ENCODE assay signal across 1 cellular context in the genomic region with DNA sequence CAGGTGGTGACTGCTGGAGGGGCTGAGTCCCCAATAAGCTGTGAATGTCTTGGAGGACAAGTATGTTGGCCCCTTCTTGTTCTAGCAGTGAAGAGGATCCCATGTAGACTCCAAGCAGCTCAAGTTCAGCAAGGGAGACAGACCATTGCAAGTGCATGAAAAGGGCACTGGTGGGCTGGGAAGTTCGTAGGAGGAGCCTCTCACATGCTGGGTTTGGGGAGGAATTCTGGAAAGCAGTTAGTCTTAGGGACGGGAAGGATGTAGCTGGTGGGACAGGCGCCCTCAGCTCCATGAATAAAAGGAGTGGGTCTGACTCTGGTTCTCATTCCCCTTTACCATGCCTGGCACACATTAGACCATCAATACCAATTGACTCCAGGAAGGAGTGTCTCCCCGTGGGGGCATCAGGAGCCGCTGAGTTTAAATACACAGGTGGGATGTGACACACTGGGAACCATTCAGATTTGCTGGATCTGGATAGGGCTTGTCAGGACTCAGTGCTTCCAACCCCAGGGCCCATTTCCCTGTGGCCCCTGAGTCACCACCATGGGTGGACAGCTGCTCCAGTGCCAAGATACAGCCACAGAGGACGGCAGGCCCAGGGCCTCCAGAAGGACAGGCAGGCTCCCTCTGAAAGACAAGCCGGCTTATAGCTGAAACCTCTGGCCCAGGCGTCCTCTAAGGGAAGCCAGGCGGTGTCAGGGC.
TF ChIP-seq lines count a peak whose summit lies in the region.

No MANE protein-coding gene starts in this region.

TF ChIP-seq in GM23338, 12 proteins besides CTCF, POLR2A, EP300 and RAD21 (continued from another document):
- TF ChIP-seq, protein P1, sequence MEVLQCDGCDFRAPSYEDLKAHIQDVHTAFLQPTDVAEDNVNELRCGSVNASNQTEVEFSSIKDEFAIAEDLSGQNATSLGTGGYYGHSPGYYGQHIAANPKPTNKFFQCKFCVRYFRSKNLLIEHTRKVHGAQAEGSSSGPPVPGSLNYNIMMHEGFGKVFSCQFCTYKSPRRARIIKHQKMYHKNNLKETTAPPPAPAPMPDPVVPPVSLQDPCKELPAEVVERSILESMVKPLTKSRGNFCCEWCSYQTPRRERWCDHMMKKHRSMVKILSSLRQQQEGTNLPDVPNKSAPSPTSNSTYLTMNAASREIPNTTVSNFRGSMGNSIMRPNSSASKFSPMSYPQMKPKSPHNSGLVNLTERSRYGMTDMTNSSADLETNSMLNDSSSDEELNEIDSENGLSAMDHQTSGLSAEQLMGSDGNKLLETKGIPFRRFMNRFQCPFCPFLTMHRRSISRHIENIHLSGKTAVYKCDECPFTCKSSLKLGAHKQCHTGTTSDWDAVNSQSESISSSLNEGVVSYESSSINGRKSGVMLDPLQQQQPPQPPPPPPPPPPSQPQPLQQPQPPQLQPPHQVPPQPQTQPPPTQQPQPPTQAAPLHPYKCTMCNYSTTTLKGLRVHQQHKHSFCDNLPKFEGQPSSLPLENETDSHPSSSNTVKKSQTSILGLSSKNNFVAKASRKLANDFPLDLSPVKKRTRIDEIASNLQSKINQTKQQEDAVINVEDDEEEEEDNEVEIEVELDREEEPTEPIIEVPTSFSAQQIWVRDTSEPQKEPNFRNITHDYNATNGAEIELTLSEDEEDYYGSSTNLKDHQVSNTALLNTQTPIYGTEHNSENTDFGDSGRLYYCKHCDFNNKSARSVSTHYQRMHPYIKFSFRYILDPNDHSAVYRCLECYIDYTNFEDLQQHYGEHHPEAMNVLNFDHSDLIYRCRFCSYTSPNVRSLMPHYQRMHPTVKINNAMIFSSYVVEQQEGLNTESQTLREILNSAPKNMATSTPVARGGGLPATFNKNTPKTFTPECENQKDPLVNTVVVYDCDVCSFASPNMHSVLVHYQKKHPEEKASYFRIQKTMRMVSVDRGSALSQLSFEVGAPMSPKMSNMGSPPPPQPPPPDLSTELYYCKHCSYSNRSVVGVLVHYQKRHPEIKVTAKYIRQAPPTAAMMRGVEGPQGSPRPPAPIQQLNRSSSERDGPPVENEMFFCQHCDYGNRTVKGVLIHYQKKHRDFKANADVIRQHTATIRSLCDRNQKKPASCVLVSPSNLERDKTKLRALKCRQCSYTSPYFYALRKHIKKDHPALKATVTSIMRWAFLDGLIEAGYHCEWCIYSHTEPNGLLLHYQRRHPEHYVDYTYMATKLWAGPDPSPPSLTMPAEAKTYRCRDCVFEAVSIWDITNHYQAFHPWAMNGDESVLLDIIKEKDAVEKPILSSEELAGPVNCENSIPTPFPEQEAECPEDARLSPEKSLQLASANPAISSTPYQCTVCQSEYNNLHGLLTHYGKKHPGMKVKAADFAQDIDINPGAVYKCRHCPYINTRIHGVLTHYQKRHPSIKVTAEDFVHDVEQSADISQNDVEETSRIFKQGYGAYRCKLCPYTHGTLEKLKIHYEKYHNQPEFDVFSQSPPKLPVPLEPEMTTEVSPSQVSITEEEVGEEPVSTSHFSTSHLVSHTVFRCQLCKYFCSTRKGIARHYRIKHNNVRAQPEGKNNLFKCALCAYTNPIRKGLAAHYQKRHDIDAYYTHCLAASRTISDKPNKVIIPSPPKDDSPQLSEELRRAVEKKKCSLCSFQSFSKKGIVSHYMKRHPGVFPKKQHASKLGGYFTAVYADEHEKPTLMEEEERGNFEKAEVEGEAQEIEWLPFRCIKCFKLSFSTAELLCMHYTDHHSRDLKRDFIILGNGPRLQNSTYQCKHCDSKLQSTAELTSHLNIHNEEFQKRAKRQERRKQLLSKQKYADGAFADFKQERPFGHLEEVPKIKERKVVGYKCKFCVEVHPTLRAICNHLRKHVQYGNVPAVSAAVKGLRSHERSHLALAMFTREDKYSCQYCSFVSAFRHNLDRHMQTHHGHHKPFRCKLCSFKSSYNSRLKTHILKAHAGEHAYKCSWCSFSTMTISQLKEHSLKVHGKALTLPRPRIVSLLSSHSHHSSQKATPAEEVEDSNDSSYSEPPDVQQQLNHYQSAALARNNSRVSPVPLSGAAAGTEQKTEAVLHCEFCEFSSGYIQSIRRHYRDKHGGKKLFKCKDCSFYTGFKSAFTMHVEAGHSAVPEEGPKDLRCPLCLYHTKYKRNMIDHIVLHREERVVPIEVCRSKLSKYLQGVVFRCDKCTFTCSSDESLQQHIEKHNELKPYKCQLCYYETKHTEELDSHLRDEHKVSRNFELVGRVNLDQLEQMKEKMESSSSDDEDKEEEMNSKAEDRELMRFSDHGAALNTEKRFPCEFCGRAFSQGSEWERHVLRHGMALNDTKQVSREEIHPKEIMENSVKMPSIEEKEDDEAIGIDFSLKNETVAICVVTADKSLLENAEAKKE (CRISPR knock-in tag; IDR thresholded peaks at IDR 0.05) = no peak
- no peak for TF ChIP-seq POLR2AphosphoS5 (IDR thresholded peaks at IDR 0.05; ENCODE audit: low read depth)
- no peak for TF ChIP-seq EZH2 (IDR thresholded peaks at IDR 0.05; ENCODE audit: low read depth, unreplicated experiment)
- no peak for TF ChIP-seq ZNF331 (CRISPR knock-in tag; IDR thresholded peaks at IDR 0.05; ENCODE audit: low read depth)
- no peak for TF ChIP-seq CREB1 (CRISPR knock-in tag; IDR thresholded peaks at IDR 0.05; ENCODE audit: low read depth)
- no peak for TF ChIP-seq JUNB (IDR thresholded peaks at IDR 0.05; ENCODE audit: unreplicated experiment)
- TF ChIP-seq, protein P2, sequence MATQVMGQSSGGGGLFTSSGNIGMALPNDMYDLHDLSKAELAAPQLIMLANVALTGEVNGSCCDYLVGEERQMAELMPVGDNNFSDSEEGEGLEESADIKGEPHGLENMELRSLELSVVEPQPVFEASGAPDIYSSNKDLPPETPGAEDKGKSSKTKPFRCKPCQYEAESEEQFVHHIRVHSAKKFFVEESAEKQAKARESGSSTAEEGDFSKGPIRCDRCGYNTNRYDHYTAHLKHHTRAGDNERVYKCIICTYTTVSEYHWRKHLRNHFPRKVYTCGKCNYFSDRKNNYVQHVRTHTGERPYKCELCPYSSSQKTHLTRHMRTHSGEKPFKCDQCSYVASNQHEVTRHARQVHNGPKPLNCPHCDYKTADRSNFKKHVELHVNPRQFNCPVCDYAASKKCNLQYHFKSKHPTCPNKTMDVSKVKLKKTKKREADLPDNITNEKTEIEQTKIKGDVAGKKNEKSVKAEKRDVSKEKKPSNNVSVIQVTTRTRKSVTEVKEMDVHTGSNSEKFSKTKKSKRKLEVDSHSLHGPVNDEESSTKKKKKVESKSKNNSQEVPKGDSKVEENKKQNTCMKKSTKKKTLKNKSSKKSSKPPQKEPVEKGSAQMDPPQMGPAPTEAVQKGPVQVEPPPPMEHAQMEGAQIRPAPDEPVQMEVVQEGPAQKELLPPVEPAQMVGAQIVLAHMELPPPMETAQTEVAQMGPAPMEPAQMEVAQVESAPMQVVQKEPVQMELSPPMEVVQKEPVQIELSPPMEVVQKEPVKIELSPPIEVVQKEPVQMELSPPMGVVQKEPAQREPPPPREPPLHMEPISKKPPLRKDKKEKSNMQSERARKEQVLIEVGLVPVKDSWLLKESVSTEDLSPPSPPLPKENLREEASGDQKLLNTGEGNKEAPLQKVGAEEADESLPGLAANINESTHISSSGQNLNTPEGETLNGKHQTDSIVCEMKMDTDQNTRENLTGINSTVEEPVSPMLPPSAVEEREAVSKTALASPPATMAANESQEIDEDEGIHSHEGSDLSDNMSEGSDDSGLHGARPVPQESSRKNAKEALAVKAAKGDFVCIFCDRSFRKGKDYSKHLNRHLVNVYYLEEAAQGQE (IDR thresholded peaks at IDR 0.05; ENCODE audit: unreplicated experiment) = no peak
TF ChIP-seq in GM23338: peak in this region for 0.
